ENCODE assay signal across 26 cellular contexts in the genomic region with DNA sequence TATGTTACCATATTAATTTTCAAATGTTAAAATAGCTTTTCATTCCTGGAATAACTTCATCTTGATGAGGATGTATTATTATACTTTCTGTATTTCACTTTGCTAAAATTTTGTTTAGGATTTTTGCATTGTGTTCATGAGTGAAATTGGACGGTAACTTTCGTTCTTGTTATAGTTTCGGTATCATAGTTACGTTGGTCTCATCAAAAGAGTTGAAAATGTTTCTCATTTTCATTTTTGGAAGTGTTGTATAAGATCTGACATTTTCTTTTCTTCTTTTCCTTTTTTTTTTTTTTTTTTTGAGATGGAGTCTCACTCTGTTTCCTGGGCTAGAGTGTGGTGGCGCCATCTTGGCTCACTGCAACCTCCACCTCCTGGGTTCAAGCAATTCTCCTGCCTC. TPM values are rescaled to one million over a fixed set of nuclear protein-coding genes. Genes with fewer than 3 reads are reported as not detected.
DNase-seq lines count a peak whose midpoint lies in the region; ATAC-seq and FAIRE-seq lines count a peak whose summit lies in the region.
"Had no signal": no experiment of that assay in that cellular context is flagged by ENCODE, and none has a peak within 500 bp of the region (broad histone marks: within the 10 kb centered on the region; RNA-seq: fewer than 3 reads in every experiment).

No MANE protein-coding gene starts in this region.

- H3K9me3 Mint-ChIP-seq in activated CD4-positive, alpha-beta T cell treated with anti-CD3 and anti-CD28 coated beads for 36 hours (ENCODE audit: low read depth): peaks cover 3% of the 10 kb centered on the region
- H3K9me3 Mint-ChIP-seq in activated CD4-positive, alpha-beta T cell treated with anti-CD3 and anti-CD28 coated beads, Interleukin-2, amount 10 ng/mL, durations not matched to agents 24 days and 14 days: no peaks in the 10 kb centered on the region
- peaks cover 5% of the 10 kb centered on the region for H3K9me3 Mint-ChIP-seq in activated CD4-positive, alpha-beta memory T cell treated with anti-CD3 and anti-CD28 coated beads for 36 hours
- H3K9me3 Mint-ChIP-seq: CD4-positive, alpha-beta T cell had no signal

- H3K4me3 Mint-ChIP-seq in activated CD4-positive, alpha-beta T cell treated with anti-CD3 and anti-CD28 coated beads for 36 hours: no peak overlapping the region
- H3K4me3 Mint-ChIP-seq in activated CD4-positive, alpha-beta T cell treated with anti-CD3 and anti-CD28 coated beads, Interleukin-2, amount 10 ng/mL, durations not matched to agents 24 days and 14 days: no peak overlapping the region
- H3K4me3 Mint-ChIP-seq in T-helper 17 cell: no peak overlapping the region
- H3K4me3 Mint-ChIP-seq in activated CD4-positive, alpha-beta memory T cell treated with anti-CD3 and anti-CD28 coated beads for 36 hours: no peak overlapping the region
- H3K4me3 Mint-ChIP-seq: CD14-positive monocyte; CD4-positive, alpha-beta T cell; HFFc6 had no signal

- H3K27me3 Mint-ChIP-seq in activated CD4-positive, alpha-beta T cell treated with anti-CD3 and anti-CD28 coated beads for 36 hours: no peaks in the 10 kb centered on the region
- no peaks in the 10 kb centered on the region for H3K27me3 Mint-ChIP-seq in activated CD4-positive, alpha-beta T cell treated with anti-CD3 and anti-CD28 coated beads, Interleukin-2, amount 10 ng/mL, durations not matched to agents 24 days and 14 days
- H3K27me3 Mint-ChIP-seq in T-helper 17 cell: no peaks in the 10 kb centered on the region
- no peaks in the 10 kb centered on the region for H3K27me3 Mint-ChIP-seq in activated CD4-positive, alpha-beta memory T cell treated with anti-CD3 and anti-CD28 coated beads for 36 hours
- H3K27me3 Mint-ChIP-seq: CD4-positive, alpha-beta T cell had no signal

- POLR2A ChIA-PET in activated CD4-positive, alpha-beta T cell treated with anti-CD3 and anti-CD28 coated beads for 36 hours (lab: Charles Lee): no interaction called here
- POLR2A ChIA-PET in activated CD4-positive, alpha-beta memory T cell treated with anti-CD3 and anti-CD28 coated beads for 36 hours (lab: Charles Lee): interaction anchor here (0.7 kb wide), 1 partner anchor 38 kb away, joined by 3 read pairs; no protein-coding TSS in a partner anchor

- DNase-seq in activated CD4-positive, alpha-beta T cell treated with anti-CD3 and anti-CD28 coated beads for 36 hours: no peak
- DNase-seq in activated CD4-positive, alpha-beta T cell treated with anti-CD3 and anti-CD28 coated beads, Interleukin-2, amount 10 ng/mL, durations not matched to agents 24 days and 14 days: no peak
- no peak for DNase-seq in GM18507 (ENCODE audit: extremely low spot score, insufficient read length, low read depth)
- DNase-seq in T-helper 17 cell: no peak
- no peak for DNase-seq in putamen (ENCODE audit: low spot score)
- DNase-seq in activated CD4-positive, alpha-beta memory T cell treated with anti-CD3 and anti-CD28 coated beads for 36 hours: no peak
- DNase-seq: 8988T; ACHN; AML-193; BE2C; Calu3; CD4-positive, alpha-beta T cell; DMS53; DMS79 treated with DMSO at 0.1 percent for 48 hours; GF-D8; GOT3; HFFc6 had no signal

- H3K27ac Mint-ChIP-seq in activated CD4-positive, alpha-beta T cell treated with anti-CD3 and anti-CD28 coated beads for 36 hours: no peak overlapping the region
- no peak overlapping the region for H3K27ac Mint-ChIP-seq in activated CD4-positive, alpha-beta T cell treated with anti-CD3 and anti-CD28 coated beads, Interleukin-2, amount 10 ng/mL, durations not matched to agents 24 days and 14 days
- H3K27ac Mint-ChIP-seq in T-helper 17 cell: peak overlapping the region; percentile 21
- no peak overlapping the region for H3K27ac Mint-ChIP-seq in activated CD4-positive, alpha-beta memory T cell treated with anti-CD3 and anti-CD28 coated beads for 36 hours
- H3K27ac Mint-ChIP-seq: CD14-positive monocyte; CD4-positive, alpha-beta T cell; CD8-positive, alpha-beta memory T cell; HFFc6 had no signal

- peak; percentile 5 for FAIRE-seq in GM18507 (lab: Jason Lieb, UNC)
- FAIRE-seq: A549, GM12892, H54 had no signal

- H3K4me1 Mint-ChIP-seq in activated CD4-positive, alpha-beta T cell treated with anti-CD3 and anti-CD28 coated beads for 36 hours: peaks cover 7% of the 10 kb centered on the region
- no peaks in the 10 kb centered on the region for H3K4me1 Mint-ChIP-seq in activated CD4-positive, alpha-beta T cell treated with anti-CD3 and anti-CD28 coated beads, Interleukin-2, amount 10 ng/mL, durations not matched to agents 24 days and 14 days
- H3K4me1 Mint-ChIP-seq in T-helper 17 cell: peaks cover 6% of the 10 kb centered on the region
- peaks cover 15% of the 10 kb centered on the region for H3K4me1 Mint-ChIP-seq in activated CD4-positive, alpha-beta memory T cell treated with anti-CD3 and anti-CD28 coated beads for 36 hours (ENCODE audit: low read depth)
- H3K4me1 Mint-ChIP-seq: CD14-positive monocyte had no signal

- intact Hi-C loops in activated CD4-positive, alpha-beta T cell treated with anti-CD3 and anti-CD28 coated beads for 36 hours (cut with DNase I, micrococcal nuclease): no loop called here
- intact Hi-C loops in activated CD4-positive, alpha-beta T cell treated with anti-CD3 and anti-CD28 coated beads, Interleukin-2, amount 10 ng/mL, durations not matched to agents 24 days and 14 days (cut with micrococcal nuclease): no loop called here
- intact Hi-C loops in activated CD4-positive, alpha-beta memory T cell treated with anti-CD3 and anti-CD28 coated beads for 36 hours (cut with micrococcal nuclease): no loop called here

- no peaks in the 10 kb centered on the region for H3K9me3 ChIP-seq in T-helper 17 cell (ENCODE audit: control insufficient read depth, low read length, poor library complexity, severe bottlenecking)
- H3K9me3 ChIP-seq: BE2C, HAP-1 had no signal

- ATAC-seq in activated CD4-positive, alpha-beta T cell treated with anti-CD3 and anti-CD28 coated beads for 36 hours: peak; percentile 47
- ATAC-seq in T-helper 17 cell (no peak), GM18517 (IDR thresholded peaks at IDR 0.05; ENCODE audit: unreplicated experiment) (no peak)
- ATAC-seq: A549 had no signal

- CTCF ChIA-PET in activated CD4-positive, alpha-beta T cell treated with anti-CD3 and anti-CD28 coated beads for 36 hours (lab: Charles Lee): no interaction called here
- CTCF ChIA-PET in activated CD4-positive, alpha-beta memory T cell treated with anti-CD3 and anti-CD28 coated beads for 36 hours (lab: Charles Lee): no interaction called here

- H3K36me3 Mint-ChIP-seq in activated CD4-positive, alpha-beta T cell treated with anti-CD3 and anti-CD28 coated beads for 36 hours (ENCODE audit: low read depth): peaks cover 5% of the 10 kb centered on the region
- peaks cover 28% of the 10 kb centered on the region for H3K36me3 Mint-ChIP-seq in activated CD4-positive, alpha-beta T cell treated with anti-CD3 and anti-CD28 coated beads, Interleukin-2, amount 10 ng/mL, durations not matched to agents 24 days and 14 days (ENCODE audit: low read depth)
- peaks cover 3% of the 10 kb centered on the region for H3K36me3 Mint-ChIP-seq in T-helper 17 cell (ENCODE audit: low read depth)
- H3K36me3 Mint-ChIP-seq in activated CD4-positive, alpha-beta memory T cell treated with anti-CD3 and anti-CD28 coated beads for 36 hours: peaks cover 9% of the 10 kb centered on the region

RNA-seq across cellular contexts. Expression of gene PRRT1B, which starts 20.0 kb away (rescaled TPM):
- total RNA-seq in activated CD4-positive, alpha-beta T cell treated with anti-CD3 and anti-CD28 coated beads for 36 hours: not detected
- not detected in 2 replicates for total RNA-seq in activated CD4-positive, alpha-beta T cell treated with anti-CD3 and anti-CD28 coated beads, Interleukin-2, amount 10 ng/mL, durations not matched to agents 24 days and 14 days
- not detected for total RNA-seq in T-helper 17 cell
- not detected for total RNA-seq in activated CD4-positive, alpha-beta memory T cell treated with anti-CD3 and anti-CD28 coated beads for 36 hours
- total RNA-seq: Calu3; CD4-positive, alpha-beta T cell; CD8-positive, alpha-beta memory T cell; Daoy; G401; HFFc6 had no signal

RNA-seq across cellular contexts. Expression of gene UCK1, which starts 34.3 kb away (rescaled TPM):
- total RNA-seq in activated CD4-positive, alpha-beta T cell treated with anti-CD3 and anti-CD28 coated beads for 36 hours: 10 to 100 TPM; 15.2 to 16.5 TPM
- 25.2 and 27.9 TPM in 2 replicates for total RNA-seq in activated CD4-positive, alpha-beta T cell treated with anti-CD3 and anti-CD28 coated beads, Interleukin-2, amount 10 ng/mL, durations not matched to agents 24 days and 14 days
- total RNA-seq in T-helper 17 cell: 10 to 100 TPM; 16.6 to 21.4 TPM
- 10 to 100 TPM; 15.7 to 18.6 TPM for total RNA-seq in activated CD4-positive, alpha-beta memory T cell treated with anti-CD3 and anti-CD28 coated beads for 36 hours
